ENCODE assay signal across 8 cellular contexts in genomic region chr1:148150945-148151879, GRCh38. TPM values are rescaled to one million over a fixed set of nuclear protein-coding genes. Genes with fewer than 3 reads are reported as not detected.
DNase-seq lines count a peak whose midpoint lies in the region; ATAC-seq and TF ChIP-seq lines count a peak whose summit lies in the region.
"Not testable (repeated sequence)": the region's sequence is repeated elsewhere in the genome, so short reads cannot be mapped to it uniquely, and the experiment has no call there.

No MANE protein-coding gene starts in this region.

- H3K9ac ChIP-seq in neural progenitor cell: peak overlapping the region; percentile 45

- H3K36me3 ChIP-seq in heart left ventricle, neural progenitor cell: not testable (repeated sequence)

- peak overlapping the region; percentile 98 for H3K4me3 Mint-ChIP-seq in neural progenitor cell

- not testable (repeated sequence) for H3K27ac Mint-ChIP-seq in neural progenitor cell

- CTCF ChIA-PET in HEK293T (lab: Yijun Ruan, JAX): not testable (repeated sequence)

- not testable (repeated sequence) for TF ChIP-seq POLR2A in heart left ventricle (IDR thresholded peaks at IDR 0.05)

- H3K27me3 ChIP-seq in heart left ventricle: not testable (repeated sequence)
- peaks cover 12% of the 10 kb centered on the region for H3K27me3 ChIP-seq in neural progenitor cell

- POLR2A ChIA-PET in HEK293T (lab: Yijun Ruan, JAX): not testable (repeated sequence)

- TF ChIP-seq CTCF in GM12875 (IDR thresholded peaks at IDR 0.05; ENCODE audit: borderline replicate concordance, insufficient read depth, low read depth, low read length); heart left ventricle (IDR thresholded peaks at IDR 0.05); neural progenitor cell (IDR thresholded peaks at IDR 0.05): not testable (repeated sequence)

- peak overlapping the region in 11 of 12 donors; percentile 57 to 84 (median 78) for H3K27ac ChIP-seq in heart left ventricle
- not testable (repeated sequence) for H3K27ac ChIP-seq in neural progenitor cell

- peak overlapping the region; percentile 98 for H3K4me2 ChIP-seq in neural progenitor cell

- H3K9me3 ChIP-seq in heart left ventricle; neural progenitor cell (ENCODE audit: low read depth): not testable (repeated sequence)

- not testable (repeated sequence) for H3K9me3 Mint-ChIP-seq in neural progenitor cell

- H3K36me3 Mint-ChIP-seq in neural progenitor cell: not testable (repeated sequence)

- DNase-seq in HEK293T (ENCODE audit: extremely low spot score) (peak; percentile 28), SW480 (ENCODE audit: low spot score) (peak; percentile 14), astrocyte of the hippocampus (ENCODE audit: low read depth, low spot score) (peak; percentile 59), heart left ventricle (peak; percentile 33 to 77 (median 52)), neural progenitor cell (ENCODE audit: low spot score) (peak; percentile 26), ureter (ENCODE audit: low spot score) (peak; percentile 44)
- not testable (repeated sequence) for DNase-seq in Jurkat, Clone E6-1 (ENCODE audit: low read depth, low spot score)

- H3K4me3 ChIP-seq in GM12875 (ENCODE audit: low read depth, low read length): peak overlapping the region; percentile 61
- H3K4me3 ChIP-seq in Jurkat, Clone E6-1 (ENCODE audit: low read length): peak overlapping the region; percentile 61
- peak overlapping the region; percentile 55 to 97 (median 80) for H3K4me3 ChIP-seq in heart left ventricle
- H3K4me3 ChIP-seq in neural progenitor cell: peak overlapping the region; percentile 90

- H3K79me2 ChIP-seq in neural progenitor cell (ENCODE audit: low read depth): not testable (repeated sequence)

- not testable (repeated sequence) for H4K20me1 ChIP-seq in neural progenitor cell (ENCODE audit: low read depth)

- not testable (repeated sequence) for H3K27me3 Mint-ChIP-seq in neural progenitor cell (ENCODE audit: insufficient read depth, low read depth)

- ATAC-seq in heart left ventricle: peak; percentile 36 to 74 (median 64)

- H2AFZ ChIP-seq in neural progenitor cell (replicated peaks): not testable (repeated sequence)

- 7 to 14% (median 10%) methylated on average over 25 to 54 of the region's 63 CpGs for WGBS in heart left ventricle, 4 donors

- not testable (repeated sequence) for H3F3A ChIP-seq in neural progenitor cell (ENCODE audit: low read depth)

- intact Hi-C loops in heart left ventricle (cut with DNase I): not testable (repeated sequence)

- H3K4me1 Mint-ChIP-seq in neural progenitor cell: peaks cover 13% of the 10 kb centered on the region

- not testable (repeated sequence) for H3K4me1 ChIP-seq in heart left ventricle, neural progenitor cell

RNA-seq across cellular contexts. Expression of gene NBPF11, which starts 0.9 kb away (rescaled TPM):
- polyA plus RNA-seq in Jurkat, Clone E6-1 (2012; ENCODE audit: insufficient read depth, insufficient read length): 11.3 TPM
- 1 to 10 TPM; 1.9 to 5.8 (median 2.6) TPM for total RNA-seq in heart left ventricle
- 1 to 10 TPM; 2.3 to 3.2 TPM for polyA plus RNA-seq in heart left ventricle
- total RNA-seq in neural progenitor cell (ENCODE audit: low replicate concordance): 9.1 TPM in 2 replicates
- total RNA-seq in ureter: 23.4 TPM
